In the genomic region with DNA sequence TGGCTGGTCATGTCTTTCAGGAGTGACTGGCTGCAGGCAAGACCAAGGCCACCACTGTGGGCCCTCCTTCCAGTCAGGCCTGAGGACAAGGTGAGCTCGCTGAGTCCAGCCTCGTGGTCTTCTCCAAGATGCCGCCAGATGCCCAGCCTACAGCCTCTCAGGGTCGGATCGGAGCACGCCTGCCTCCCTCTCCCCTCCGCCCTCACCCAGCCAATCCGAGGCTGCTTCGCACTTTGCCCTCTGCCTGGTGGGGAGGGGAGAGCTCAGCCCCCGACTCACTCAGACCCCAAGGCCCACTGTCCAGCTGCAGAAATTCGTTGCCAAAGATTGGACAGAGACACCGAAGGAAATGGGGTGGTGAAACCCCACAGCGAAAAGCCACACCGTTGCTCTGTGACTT, we compare ENCODE assay signal across 17 cellular contexts. TPM values are rescaled to one million over a fixed set of nuclear protein-coding genes. Genes with fewer than 3 reads are reported as not detected.
"Had no signal": no experiment of that assay in that cellular context is flagged by ENCODE, and none has a peak within 500 bp of the region (broad histone marks: within the 10 kb centered on the region; RNA-seq: fewer than 3 reads in every experiment).

No MANE protein-coding gene starts in this region.

- H3K36me3 ChIP-seq: colonic mucosa, ovary had no signal

- H3K9me3 ChIP-seq: colonic mucosa, heart left ventricle, ovary had no signal

- ATAC-seq: heart left ventricle; natural killer cell; stimulated activated naive CD8-positive, alpha-beta T cell treated with anti-CD3 and anti-CD28 coated beads, Interleukin-15, Interleukin-2, amounts not matched to agents 100 U/mL and 50 U/mL, for 24 hours had no signal

- H3K4me1 ChIP-seq: colonic mucosa had no signal

- H3K27me3 ChIP-seq: colonic mucosa, heart left ventricle, ovary had no signal

- DNase-seq: cerebellar nuclear complex; colonic mucosa; dermis blood vessel endothelial cell; erythroblast; foreskin melanocyte; hippocampal formation; kidney glomerular epithelial cell; mammary epithelial cell; natural killer cell; nucleus accumbens; small intestine; stimulated activated CD4-positive, alpha-beta T cell treated with anti-CD3 and anti-CD28 coated beads, Interleukin-12 subunit alpha, Interleukin-12 subunit beta, amount 100 ng/mL, for 4 hours; stimulated activated CD4-positive, alpha-beta T cell treated with anti-CD3 and anti-CD28 coated beads, Interleukin-2, amount 100 ng/mL, for 48 hours; stimulated activated naive CD8-positive, alpha-beta T cell treated with anti-CD3 and anti-CD28 coated beads, Interleukin-15, Interleukin-2, amounts not matched to agents 100 U/mL and 50 U/mL, for 24 hours; trophoblast cell had no signal

- H3K27ac ChIP-seq: colonic mucosa, ovary had no signal

- H3K4me3 ChIP-seq: colonic mucosa, heart left ventricle, ovary had no signal

RNA-seq across cellular contexts. Expression of a gene that starts 33.1 kb away (rescaled TPM):
- total RNA-seq: mammary epithelial cell had no signal
